In genomic region chr7:151795168-151795754, GRCh38 we compare ENCODE assay signal across 8 cellular contexts.
DNase-seq lines count a peak whose midpoint lies in the region; ATAC-seq and TF ChIP-seq lines count a peak whose summit lies in the region.

No MANE protein-coding gene starts in this region.

- no peak overlapping the region for H3K27ac ChIP-seq in colonic mucosa
- H3K27ac ChIP-seq in heart right ventricle = no peak overlapping the region

- no peaks in the 10 kb centered on the region for H3K36me3 ChIP-seq in colonic mucosa
- no peaks in the 10 kb centered on the region for H3K36me3 ChIP-seq in heart right ventricle

- no peak overlapping the region for H3K4me3 ChIP-seq in colonic mucosa
- H3K4me3 ChIP-seq in heart right ventricle = no peak overlapping the region

- DNase-seq in GM13976 (ENCODE audit: low spot score) = peak; percentile 77
- DNase-seq in activated T-cell treated with anti-CD3 and anti-CD28 coated beads, Interleukin-2, amount 50 U/mL, for 1 hour = peak; percentile 39
- DNase-seq in stimulated activated CD4-positive, alpha-beta T cell treated with anti-CD3 and anti-CD28 coated beads, Interleukin-12 subunit alpha, Interleukin-12 subunit beta, amount 100 ng/mL, for 24 hours (ENCODE audit: low read depth in 2 of 2) = peak; percentile 59 to 78
- DNase-seq in NCI-H187 (lab: John Stamatoyannopoulos, UW) = no peak
- DNase-seq in colonic mucosa = no peak
- DNase-seq in heart right ventricle = no peak
- DNase-seq in T1000 (lab: John Stamatoyannopoulos, UW) = no peak

- peaks cover 6% of the 10 kb centered on the region for H3K4me1 ChIP-seq in colonic mucosa
- H3K4me1 ChIP-seq in heart right ventricle = peaks cover 0 to 65% (median 10%) of the 10 kb centered on the region in 9 donors

- H3K9me3 ChIP-seq in colonic mucosa (no peaks in the 10 kb centered on the region), heart right ventricle (no peaks in the 10 kb centered on the region)

- intact Hi-C loops in colonic mucosa (cut with DNase I) (no loop called here), heart right ventricle (cut with DNase I) (no loop called here)

- TF ChIP-seq CTCF in GM13976 (IDR thresholded peaks at IDR 0.05; ENCODE audit: borderline replicate concordance, control extremely low read depth, extremely low read depth, insufficient read depth, missing control alignments) (no peak), colonic mucosa (IDR thresholded peaks at IDR 0.05) (no peak), heart right ventricle (IDR thresholded peaks at IDR 0.05) (no peak)

- 94% methylated on average over 16 of the region's 16 CpGs for WGBS in heart right ventricle, 2 donors

- H3K9ac ChIP-seq in colonic mucosa (ENCODE audit: low read depth in 2 of 2, low read length in 2 of 2) = no peak overlapping the region

- ATAC-seq in HG03095 (IDR thresholded peaks at IDR 0.05; ENCODE audit: unreplicated experiment) = peak; percentile 62
- ATAC-seq in heart right ventricle = no peak

- no peaks in the 10 kb centered on the region for H3K27me3 ChIP-seq in colonic mucosa
- no peaks in the 10 kb centered on the region for H3K27me3 ChIP-seq in heart right ventricle

- in situ Hi-C loops in GM13976 (cut with MboI; ENCODE audit: low sequenced_read_pairs, unreplicated experiment) = no loop called here

Comparison
In these comparisons a context has a peak if more than half of its experiments do, and no peak if none do; other contexts are left out.
1. DNase-seq: peak in GM13976 (single experiment), activated T-cell treated with anti-CD3 and anti-CD28 coated beads, Interleukin-2, amount 50 U/mL, for 1 hour (single experiment) and stimulated activated CD4-positive, alpha-beta T cell treated with anti-CD3 and anti-CD28 coated beads, Interleukin-12 subunit alpha, Interleukin-12 subunit beta, amount 100 ng/mL, for 24 hours (2 of 2); none in NCI-H187 (0 of 2), colonic mucosa (single experiment), heart right ventricle (0 of 2) and T1000 (single experiment).